In genomic region chr16:17258077-17258599, GRCh38 we compare ENCODE assay signal across 20 cellular contexts.
DNase-seq lines count a peak whose midpoint lies in the region; ATAC-seq, FAIRE-seq and TF ChIP-seq lines count a peak whose summit lies in the region.
"Had no signal": no experiment of that assay in that cellular context is flagged by ENCODE, and none has a peak within 500 bp of the region (broad histone marks: within the 10 kb centered on the region; RNA-seq: fewer than 3 reads in every experiment).

No MANE protein-coding gene starts in this region.

- peaks cover 35% of the 10 kb centered on the region for H3K4me1 Mint-ChIP-seq in activated CD4-positive, alpha-beta T cell treated with anti-CD3 and anti-CD28 coated beads, Interleukin-2, amount 10 ng/mL, durations not matched to agents 7 days and 5 days
- H3K4me1 Mint-ChIP-seq in stimulated activated naive B cell treated with anti-CD40 and anti-IgM and Interleukin-4, amounts not matched to agents 10 μg/mL and 1 μg/mL and 100 μg/mL, for 72 hours = peaks cover 42 to 70% of the 10 kb centered on the region in 2 donors

- DNase-seq in activated CD4-positive, alpha-beta T cell treated with anti-CD3 and anti-CD28 coated beads, Interleukin-2, amount 10 ng/mL, durations not matched to agents 7 days and 5 days = no peak
- DNase-seq in activated CD4-positive, alpha-beta T cell treated with anti-CD3 and anti-CD28 coated beads, Interleukin-2, amount 50 U/mL, for 4 hours = no peak
- no peak for DNase-seq in MM.1S
- DNase-seq in K562 (ENCODE audit: extremely low read depth in 1 of 4, low spot score in 3 of 4) = no peak
- DNase-seq in stimulated activated naive B cell treated with anti-CD40 and anti-IgM and Interleukin-4, amounts not matched to agents 10 μg/mL and 1 μg/mL and 100 μg/mL, for 72 hours = no peak
- no peak for DNase-seq in iPS-NIHi7 (ENCODE audit: extremely low spot score)
- DNase-seq: 8988T; HFFc6; NCI-H1092; NCI-H1436; NCI-H187 treated with DMSO at 0.1 percent for 48 hours; NCI-H2107; NCI-H510A; NCI-H748 treated with DMSO at 0.1 percent for 48 hours; NK-92 treated with Interleukin-12 subunit alpha and Interleukin-12 subunit beta, amount 100 ng/mL, for 24 hours; SIG-M5; SK-N-SH had no signal

- TF ChIP-seq EP300 in K562 (IDR thresholded peaks at IDR 0.05; ENCODE audit: low read length) = no peak

- no peak overlapping the region for H2AFZ ChIP-seq in MM.1S (ENCODE audit: low read length)
- no peak overlapping the region for H2AFZ ChIP-seq in K562 (ENCODE audit: low read depth, low read length)

- peak overlapping the region; percentile 78 for H3K27ac Mint-ChIP-seq in activated CD4-positive, alpha-beta T cell treated with anti-CD3 and anti-CD28 coated beads, Interleukin-2, amount 10 ng/mL, durations not matched to agents 7 days and 5 days
- H3K27ac Mint-ChIP-seq in stimulated activated naive B cell treated with anti-CD40 and anti-IgM and Interleukin-4, amounts not matched to agents 10 μg/mL and 1 μg/mL and 100 μg/mL, for 72 hours = peak overlapping the region; percentile 40
- H3K27ac Mint-ChIP-seq: HFFc6 had no signal

- no peaks in the 10 kb centered on the region for H3K9me3 Mint-ChIP-seq in activated CD4-positive, alpha-beta T cell treated with anti-CD3 and anti-CD28 coated beads, Interleukin-2, amount 10 ng/mL, durations not matched to agents 7 days and 5 days
- H3K9me3 Mint-ChIP-seq in stimulated activated naive B cell treated with anti-CD40 and anti-IgM and Interleukin-4, amounts not matched to agents 10 μg/mL and 1 μg/mL and 100 μg/mL, for 72 hours = peaks cover 0 to 1% of the 10 kb centered on the region in 2 donors
- H3K9me3 Mint-ChIP-seq: HFFc6 had no signal

- FAIRE-seq in K562 (lab: Jason Lieb, UNC) = no peak
- FAIRE-seq: G401.6 had no signal

- H3K36me3 ChIP-seq in MM.1S (replicated peaks; ENCODE audit: insufficient read depth, low read length) (no peaks in the 10 kb centered on the region), K562 (ENCODE audit: control insufficient read depth, insufficient read depth, low read length) (no peaks in the 10 kb centered on the region)

- H3K4me2 ChIP-seq in MM.1S (ENCODE audit: low read depth, low read length) (peak overlapping the region; percentile 93), K562 (ENCODE audit: insufficient read depth, low read length) (no peak overlapping the region)
- H3K4me2 ChIP-seq: SK-N-SH had no signal

- H3K9ac ChIP-seq in MM.1S (ENCODE audit: low read length) (no peak overlapping the region; the same call in 1 of the 2 replicates), K562 (ENCODE audit: insufficient read depth in 1 of 2, low read depth in 2 of 2, low read length in 2 of 2) (no peak overlapping the region)
- H3K9ac ChIP-seq: SK-N-SH had no signal

- peak overlapping the region; percentile 91; the same call in 1 of the 2 replicates for H3K27ac ChIP-seq in MM.1S (ENCODE audit: low read length)
- no peak overlapping the region for H3K27ac ChIP-seq in K562 (ENCODE audit: extremely low read depth, low read depth, low read length)

- H3K4me3 Mint-ChIP-seq in activated CD4-positive, alpha-beta T cell treated with anti-CD3 and anti-CD28 coated beads, Interleukin-2, amount 10 ng/mL, durations not matched to agents 7 days and 5 days = no peak overlapping the region
- peak overlapping the region; percentile 5 to 30 for H3K4me3 Mint-ChIP-seq in stimulated activated naive B cell treated with anti-CD40 and anti-IgM and Interleukin-4, amounts not matched to agents 10 μg/mL and 1 μg/mL and 100 μg/mL, for 72 hours
- H3K4me3 Mint-ChIP-seq: HFFc6 had no signal

- in situ Hi-C loops in K562 (cut with MboI) = no loop called here

- H3K27me3 ChIP-seq in MM.1S (replicated peaks; ENCODE audit: insufficient read depth, low read length) (no peaks in the 10 kb centered on the region), K562 (ENCODE audit: control insufficient read depth in 2 of 2, insufficient read depth in 2 of 2, low read length in 2 of 2) (peaks cover 14 to 42% of the 10 kb centered on the region in 2 experiments; a peak in 4 of 5 replicates)

- TF ChIP-seq POLR2A in K562 (conservative IDR thresholded peaks at IDR 0.05) = no peak

- H3K79me2 ChIP-seq in MM.1S (ENCODE audit: low read length) (peaks cover 54% of the 10 kb centered on the region), K562 (ENCODE audit: control insufficient read depth, insufficient read depth, low read length) (no peaks in the 10 kb centered on the region)

- no peaks in the 10 kb centered on the region for H3K9me2 ChIP-seq in MM.1S (replicated peaks; ENCODE audit: insufficient read depth, low read length)
- H3K9me2 ChIP-seq: SK-N-SH had no signal

- TF ChIP-seq CTCF in MM.1S (IDR thresholded peaks at IDR 0.05; ENCODE audit: low read length) (no peak), K562 (IDR thresholded peaks at IDR 0.05 in 2 of 3, conservative IDR thresholded peaks at IDR 0.05 in 1 of 3; ENCODE audit: insufficient read depth in 2 of 3, low read depth in 1 of 3, low read length in 3 of 3) (no peak)

- H3K9me1 ChIP-seq in K562 (ENCODE audit: control insufficient read depth, insufficient read depth, low read length) = no peaks in the 10 kb centered on the region

- peaks cover 20% of the 10 kb centered on the region for H3F3A ChIP-seq in MM.1S (ENCODE audit: insufficient read depth, low read length)

- peaks cover 26% of the 10 kb centered on the region for H3K36me3 Mint-ChIP-seq in activated CD4-positive, alpha-beta T cell treated with anti-CD3 and anti-CD28 coated beads, Interleukin-2, amount 10 ng/mL, durations not matched to agents 7 days and 5 days (ENCODE audit: low read depth)
- peaks cover 34 to 39% of the 10 kb centered on the region in 2 donors for H3K36me3 Mint-ChIP-seq in stimulated activated naive B cell treated with anti-CD40 and anti-IgM and Interleukin-4, amounts not matched to agents 10 μg/mL and 1 μg/mL and 100 μg/mL, for 72 hours

- no peaks in the 10 kb centered on the region for H3K9me3 ChIP-seq in MM.1S (replicated peaks; ENCODE audit: insufficient read depth, low read length)
- no peaks in the 10 kb centered on the region for H3K9me3 ChIP-seq in K562 (replicated peaks; ENCODE audit: control insufficient read depth, insufficient read depth, low read depth, low read length)
- H3K9me3 ChIP-seq: SK-N-SH had no signal

- intact Hi-C loops in K562 (cut with micrococcal nuclease) = no loop called here

- TF ChIP-seq RAD21 in K562 (CRISPR knock-in tag; conservative IDR thresholded peaks at IDR 0.05 in 1 of 2, IDR thresholded peaks at IDR 0.05 in 1 of 2) = no peak

- no peaks in the 10 kb centered on the region for H3K27me3 Mint-ChIP-seq in activated CD4-positive, alpha-beta T cell treated with anti-CD3 and anti-CD28 coated beads, Interleukin-2, amount 10 ng/mL, durations not matched to agents 7 days and 5 days
- no peaks in the 10 kb centered on the region for H3K27me3 Mint-ChIP-seq in stimulated activated naive B cell treated with anti-CD40 and anti-IgM and Interleukin-4, amounts not matched to agents 10 μg/mL and 1 μg/mL and 100 μg/mL, for 72 hours

- H4K20me1 ChIP-seq in MM.1S (ENCODE audit: insufficient read depth, low read length) (no peaks in the 10 kb centered on the region), K562 (replicated peaks; ENCODE audit: control insufficient read depth, insufficient read depth, low read length) (no peaks in the 10 kb centered on the region)

- WGBS in K562 (ENCODE audit: insufficient coverage, low coverage, missing lambda C conversion rate) = 0% methylated on average over 2 of the region's 2 CpGs

- CTCF ChIA-PET in activated CD4-positive, alpha-beta T cell treated with anti-CD3 and anti-CD28 coated beads, Interleukin-2, amount 10 ng/mL, durations not matched to agents 7 days and 5 days (lab: Charles Lee) = no interaction called here
- CTCF ChIA-PET in K562 (lab: Yijun Ruan, JAX; ENCODE audit: low intra/inter-chr PET ratio) = no interaction called here

- POLR2A ChIA-PET in activated CD4-positive, alpha-beta T cell treated with anti-CD3 and anti-CD28 coated beads, Interleukin-2, amount 10 ng/mL, durations not matched to agents 7 days and 5 days (lab: Charles Lee) = no interaction called here
- POLR2A ChIA-PET in K562 (lab: Yijun Ruan, JAX) = no interaction called here

- BruUV-seq in K562 (replicated peaks; lab: Mats Ljungman, UMichigan) = no TSS peak

- H3K4me1 ChIP-seq in MM.1S (ENCODE audit: low read length) (peaks cover 42% of the 10 kb centered on the region), K562 (replicated peaks in 1 of 2; ENCODE audit: control insufficient read depth in 2 of 2, insufficient read depth in 2 of 2, low read length in 2 of 2) (no peaks in the 10 kb centered on the region)

- no peak for ATAC-seq in K562
- no peak for ATAC-seq in stimulated activated naive B cell treated with anti-CD40 and anti-IgM and Interleukin-4, amounts not matched to agents 10 μg/mL and 1 μg/mL and 100 μg/mL, for 72 hours (replicated peaks)
- ATAC-seq in HG02798 (IDR thresholded peaks at IDR 0.05; ENCODE audit: poor library complexity, unreplicated experiment) = no peak
- ATAC-seq: Panc1 had no signal

- peak overlapping the region; percentile 66 for H3K4me3 ChIP-seq in MM.1S (ENCODE audit: low read length)
- H3K4me3 ChIP-seq in K562 = no peak overlapping the region

TF ChIP-seq in K562, 482 proteins besides CTCF, POLR2A, EP300 and RAD21:
- TF ChIP-seq ZNF512 (tag; IDR thresholded peaks at IDR 0.05) = peak; percentile 98
- TF ChIP-seq ZNF511 (CRISPR knock-in tag; IDR thresholded peaks at IDR 0.05) = no peak
- no peak for TF ChIP-seq HDAC3 (IDR thresholded peaks at IDR 0.05; ENCODE audit: borderline replicate concordance, partially characterized antibody)
- no peak for TF ChIP-seq HNRNPK (IDR thresholded peaks at IDR 0.05; ENCODE audit: low read depth, low read length, poor library complexity, severe bottlenecking)
TF ChIP-seq in K562: peak in this region for 1.
